Comparison of ENCODE assay signal across 14 cellular contexts in the genomic region with DNA sequence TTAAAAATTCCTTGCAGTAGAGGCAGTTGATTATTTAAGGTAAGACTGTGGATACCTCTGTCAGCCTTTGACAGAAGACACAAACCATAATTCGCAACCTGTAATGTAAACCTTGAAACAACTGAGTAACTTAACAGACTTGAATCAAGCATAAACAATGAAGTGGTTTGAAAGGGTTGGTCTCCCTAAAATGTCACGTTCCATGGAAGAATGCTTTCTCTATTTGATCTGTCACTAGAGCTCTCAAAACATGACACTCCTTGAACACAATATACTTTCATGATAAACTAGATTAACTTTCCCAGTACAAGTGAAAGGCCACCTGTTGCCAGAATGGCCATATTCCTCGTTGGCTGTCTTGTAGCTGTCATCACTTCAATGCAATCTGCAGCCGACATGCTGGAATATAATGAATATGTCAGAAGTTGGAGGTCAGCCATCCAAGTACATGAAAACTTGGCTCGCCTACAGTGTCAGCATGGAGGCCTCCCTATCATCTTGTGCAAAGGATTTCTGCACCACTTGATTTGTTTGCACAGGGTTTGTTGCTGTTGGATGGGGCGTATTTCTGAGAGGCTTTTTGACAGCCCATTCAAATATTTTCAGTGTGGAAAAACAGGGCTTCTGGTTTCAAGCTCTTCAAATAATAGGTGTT.
DNase-seq lines count a peak whose midpoint lies in the region; ATAC-seq and TF ChIP-seq lines count a peak whose summit lies in the region.
"Had no signal": no experiment of that assay in that cellular context is flagged by ENCODE, and none has a peak within 500 bp of the region (broad histone marks: within the 10 kb centered on the region; RNA-seq: fewer than 3 reads in every experiment).

No MANE protein-coding gene starts in this region.

- H3K4me1 Mint-ChIP-seq in activated CD8-positive, alpha-beta T cell treated with anti-CD3 and anti-CD28 coated beads, Interleukin-2, amount 10 ng/mL, durations not matched to agents 7 days and 5 days (ENCODE audit: low read depth) = no peaks in the 10 kb centered on the region
- H3K4me1 Mint-ChIP-seq: activated B cell treated with CpG ODN at 0.5 μM for 24 hours had no signal

- no peak overlapping the region for H3K4me3 Mint-ChIP-seq in activated CD8-positive, alpha-beta T cell treated with anti-CD3 and anti-CD28 coated beads, Interleukin-2, amount 10 ng/mL, durations not matched to agents 7 days and 5 days
- H3K4me3 Mint-ChIP-seq: activated B cell treated with CpG ODN at 0.5 μM for 24 hours had no signal

- no peak overlapping the region for H4K91ac ChIP-seq in trophoblast cell (ENCODE audit: low read depth, low read length)

- no peak overlapping the region for H2AK5ac ChIP-seq in trophoblast cell (ENCODE audit: low read length)

- H3K27ac Mint-ChIP-seq in activated CD8-positive, alpha-beta T cell treated with anti-CD3 and anti-CD28 coated beads, Interleukin-2, amount 10 ng/mL, durations not matched to agents 7 days and 5 days = no peak overlapping the region
- H3K27ac Mint-ChIP-seq: activated B cell treated with CpG ODN at 0.5 μM for 24 hours had no signal

- H2BK5ac ChIP-seq in trophoblast cell (ENCODE audit: low read depth, low read length, poor library complexity) = no peak overlapping the region

- POLR2A ChIA-PET in activated CD8-positive, alpha-beta T cell treated with anti-CD3 and anti-CD28 coated beads, Interleukin-2, amount 10 ng/mL, durations not matched to agents 7 days and 5 days (lab: Charles Lee) = no interaction called here

- H3K14ac ChIP-seq in trophoblast cell (ENCODE audit: low read length) = no peak overlapping the region

- no CpG with 5 or more reads among the region's 6 CpGs for WGBS in trophoblast cell (ENCODE audit: extremely low coverage, insufficient coverage, insufficient read length)

- TF ChIP-seq CTCF in LNCaP clone FGC (IDR thresholded peaks at IDR 0.05; ENCODE audit: control insufficient read depth, extremely low read depth, insufficient read depth) (no peak), fibroblast of lung (conservative IDR thresholded peaks at IDR 0.05 in 1 of 2, IDR thresholded peaks at IDR 0.05 in 1 of 2; ENCODE audit: low read depth in 1 of 2, low read length in 2 of 2) (no peak)

- no peaks in the 10 kb centered on the region for H4K20me1 ChIP-seq in fibroblast of lung (ENCODE audit: control insufficient read depth, extremely low read depth, insufficient read depth, low read length)

- H2BK120ac ChIP-seq in trophoblast cell (ENCODE audit: insufficient read depth, low read length, poor library complexity) = no peak overlapping the region

- H3K79me1 ChIP-seq in trophoblast cell (ENCODE audit: low read length) = no peaks in the 10 kb centered on the region

- no peak overlapping the region for H3K23ac ChIP-seq in trophoblast cell (ENCODE audit: low read length)

- H3K4me2 ChIP-seq in fibroblast of lung (ENCODE audit: extremely low read depth, insufficient read depth, low read length) = no peak overlapping the region
- H3K4me2 ChIP-seq in trophoblast cell (ENCODE audit: low read length) = no peak overlapping the region

- H3K9me3 ChIP-seq in fibroblast of lung (ENCODE audit: control insufficient read depth, insufficient read depth, low read depth, low read length) = no peaks in the 10 kb centered on the region
- no peaks in the 10 kb centered on the region for H3K9me3 ChIP-seq in trophoblast cell (ENCODE audit: insufficient read depth, low read depth, low read length)
- H3K9me3 ChIP-seq: suprapubic skin had no signal

- no peaks in the 10 kb centered on the region for H3K9me3 Mint-ChIP-seq in activated CD8-positive, alpha-beta T cell treated with anti-CD3 and anti-CD28 coated beads, Interleukin-2, amount 10 ng/mL, durations not matched to agents 7 days and 5 days (ENCODE audit: insufficient read depth)
- H3K9me3 Mint-ChIP-seq: activated B cell treated with CpG ODN at 0.5 μM for 24 hours had no signal

- no peak overlapping the region for H3K18ac ChIP-seq in trophoblast cell (ENCODE audit: low read length)

- H4K12ac ChIP-seq in trophoblast cell (ENCODE audit: low read depth, low read length) = no peak overlapping the region

- H3K9ac ChIP-seq in fibroblast of lung (ENCODE audit: insufficient read depth, low read length) (no peak overlapping the region), trophoblast cell (ENCODE audit: low read length) (no peak overlapping the region)

- H3K36me3 ChIP-seq in fibroblast of lung (ENCODE audit: control insufficient read depth, insufficient read depth, low read length) (no peaks in the 10 kb centered on the region), trophoblast cell (ENCODE audit: control insufficient read depth in 1 of 2, insufficient read depth in 2 of 2, low read length in 2 of 2) (no peaks in the 10 kb centered on the region)
- H3K36me3 ChIP-seq: suprapubic skin had no signal

- CTCF ChIA-PET in activated CD8-positive, alpha-beta T cell treated with anti-CD3 and anti-CD28 coated beads, Interleukin-2, amount 10 ng/mL, durations not matched to agents 7 days and 5 days (lab: Charles Lee) = no interaction called here

- H3K27me3 Mint-ChIP-seq in activated CD8-positive, alpha-beta T cell treated with anti-CD3 and anti-CD28 coated beads, Interleukin-2, amount 10 ng/mL, durations not matched to agents 7 days and 5 days (ENCODE audit: low read depth) = no peaks in the 10 kb centered on the region
- H3K27me3 Mint-ChIP-seq: activated B cell treated with CpG ODN at 0.5 μM for 24 hours had no signal

- H4K8ac ChIP-seq in trophoblast cell (ENCODE audit: low read depth, low read length) = no peak overlapping the region

- H2BK12ac ChIP-seq in trophoblast cell (ENCODE audit: low read length) = no peak overlapping the region

- ATAC-seq in activated CD8-positive, alpha-beta T cell treated with anti-CD3 and anti-CD28 coated beads, Interleukin-2, amount 10 ng/mL, durations not matched to agents 7 days and 5 days = no peak
- ATAC-seq in GM19324 (IDR thresholded peaks at IDR 0.05; ENCODE audit: low FRiP score, unreplicated experiment) = no peak

- DNase-seq in LNCaP clone FGC (ENCODE audit: low read depth) = peak; percentile 6
- peak; percentile 35 for DNase-seq in NCI-H510A (lab: John Stamatoyannopoulos, UW)
- DNase-seq in fibroblast of lung (ENCODE audit: low read depth in 2 of 2) = peak; percentile 74 to 76
- peak; percentile 69 for DNase-seq in skeletal muscle cell (ENCODE audit: low read depth)
- no peak for DNase-seq in activated CD8-positive, alpha-beta T cell treated with anti-CD3 and anti-CD28 coated beads, Interleukin-2, amount 10 ng/mL, durations not matched to agents 7 days and 5 days
- no peak for DNase-seq in trophoblast cell
- DNase-seq in stimulated activated CD4-positive, alpha-beta T cell treated with anti-CD3 and anti-CD28 coated beads, Interleukin-4, amount 100 ng/mL, for 24 hours = no peak
- DNase-seq: activated B cell treated with CpG ODN at 0.5 μM for 24 hours, Kasumi-1, NCI-H526, retina had no signal

- no peaks in the 10 kb centered on the region for H3K36me3 Mint-ChIP-seq in activated CD8-positive, alpha-beta T cell treated with anti-CD3 and anti-CD28 coated beads, Interleukin-2, amount 10 ng/mL, durations not matched to agents 7 days and 5 days (ENCODE audit: low read depth)

- H3K4me3 ChIP-seq in LNCaP clone FGC (ENCODE audit: low read depth, low read length) (no peak overlapping the region), fibroblast of lung (replicated peaks in 1 of 4; ENCODE audit: control extremely low read depth in 1 of 4, insufficient read depth in 1 of 4, low read depth in 3 of 4, low read length in 4 of 4) (no peak overlapping the region), skeletal muscle cell (ENCODE audit: low read depth, low read length) (no peak overlapping the region), trophoblast cell (ENCODE audit: low read depth, low read length) (no peak overlapping the region)
- H3K4me3 ChIP-seq: suprapubic skin had no signal

- H3K79me2 ChIP-seq in fibroblast of lung (ENCODE audit: control insufficient read depth, insufficient read depth, low read length) = no peaks in the 10 kb centered on the region
- no peaks in the 10 kb centered on the region for H3K79me2 ChIP-seq in trophoblast cell (ENCODE audit: control insufficient read depth, insufficient read depth, low read length, poor library complexity)

- H3K27ac ChIP-seq in fibroblast of lung (ENCODE audit: insufficient read depth, low read length) = no peak overlapping the region
- no peak overlapping the region for H3K27ac ChIP-seq in trophoblast cell (ENCODE audit: low read depth, low read length)
- H3K27ac ChIP-seq: epithelial cell of prostate, suprapubic skin had no signal

- H3K4me1 ChIP-seq in fibroblast of lung (ENCODE audit: control insufficient read depth, extremely low read depth, insufficient read depth, low read length) (no peaks in the 10 kb centered on the region), trophoblast cell (ENCODE audit: control insufficient read depth in 1 of 2, insufficient read depth in 2 of 2, low read length in 2 of 2) (no peaks in the 10 kb centered on the region)
- H3K4me1 ChIP-seq: suprapubic skin had no signal

- H2AFZ ChIP-seq in fibroblast of lung (ENCODE audit: low read length) (no peak overlapping the region), trophoblast cell (ENCODE audit: insufficient read depth, low read length, poor library complexity) (no peak overlapping the region)

- H3K4ac ChIP-seq in trophoblast cell (ENCODE audit: low read depth, low read length) = no peak overlapping the region

- H3K27me3 ChIP-seq in fibroblast of lung (ENCODE audit: control insufficient read depth, insufficient read depth, low read length) (no peaks in the 10 kb centered on the region), trophoblast cell (ENCODE audit: insufficient read depth, low read length) (no peaks in the 10 kb centered on the region)
- H3K27me3 ChIP-seq: suprapubic skin had no signal

Comparison
In these comparisons a context has a peak if more than half of its experiments do, and no peak if none do; other contexts are left out.
1. DNase-seq: peak in LNCaP clone FGC (single experiment), NCI-H510A (single experiment), fibroblast of lung (2 of 2) and skeletal muscle cell (single experiment); none in activated CD8-positive, alpha-beta T cell treated with anti-CD3 and anti-CD28 coated beads, Interleukin-2, amount 10 ng/mL, durations not matched to agents 7 days and 5 days (single experiment), trophoblast cell (0 of 2) and stimulated activated CD4-positive, alpha-beta T cell treated with anti-CD3 and anti-CD28 coated beads, Interleukin-4, amount 100 ng/mL, for 24 hours (single experiment).